ENCODE assay signal across 1 cellular context in the genomic region with DNA sequence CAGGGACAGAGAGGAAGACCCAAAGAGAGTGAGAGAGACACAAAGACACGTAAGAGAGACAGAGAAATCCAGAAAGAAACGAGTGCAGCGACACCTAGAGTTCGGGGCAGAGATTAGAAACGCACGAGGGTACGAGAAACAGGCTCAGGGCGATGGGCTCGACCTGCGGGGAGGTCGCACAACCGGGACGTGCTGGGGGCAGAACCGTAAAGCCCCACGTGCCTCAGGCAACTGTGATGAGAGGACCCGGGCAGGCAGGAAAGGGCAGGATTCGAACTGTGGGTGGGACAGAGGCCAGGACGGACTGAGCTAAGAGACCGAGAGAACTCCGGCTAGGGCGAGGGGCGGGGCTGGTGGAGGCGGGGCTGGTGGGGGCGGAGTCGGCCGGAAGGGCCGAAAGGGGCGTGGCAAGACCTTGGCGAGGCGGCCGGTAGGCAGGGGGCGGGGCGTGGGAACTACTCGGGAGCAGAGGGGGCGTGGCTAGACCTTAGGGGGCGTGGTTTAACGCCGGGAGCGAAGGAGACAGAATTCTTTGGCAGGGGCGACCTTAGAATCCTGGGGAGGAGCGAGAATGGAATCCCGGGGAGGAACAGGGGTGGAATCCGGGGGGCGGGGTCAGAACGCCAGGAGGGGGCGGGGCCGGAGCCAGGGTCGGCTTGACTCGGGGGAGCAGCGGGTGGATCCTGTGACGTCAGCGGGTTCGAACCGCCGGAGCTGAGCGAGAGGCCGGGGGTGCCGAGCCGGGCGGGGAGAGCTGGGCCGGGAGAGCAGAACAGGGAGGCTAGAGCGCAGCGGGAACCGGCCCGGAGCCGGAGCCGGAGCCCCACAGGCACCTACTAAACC.
TF ChIP-seq lines count a peak whose summit lies in the region.

NECTIN2 (plus strand) TSS at position 686 of the 843 bp plus-strand sequence. CDS start 229 bp downstream, outside the sequence.

TF ChIP-seq in HepG2, 621 proteins besides CTCF, POLR2A, EP300 and RAD21 (continued from another document and continues in another):
- TF ChIP-seq THAP7 (CRISPR knock-in tag; IDR thresholded peaks at IDR 0.05) (no peak), ZXDC (CRISPR knock-in tag; IDR thresholded peaks at IDR 0.05) (no peak), ZMYM3 (CRISPR knock-in tag; IDR thresholded peaks at IDR 0.05) (peak; percentile 79), GTF2F1 (IDR thresholded peaks at IDR 0.05; ENCODE audit: low read length) (no peak), MED13 (CRISPR knock-in tag; IDR thresholded peaks at IDR 0.05) (no peak), MNT (IDR thresholded peaks at IDR 0.05) (peak; percentile 69), PHF20 (CRISPR knock-in tag; IDR thresholded peaks at IDR 0.05) (no peak), ZNF12 (CRISPR knock-in tag; IDR thresholded peaks at IDR 0.05) (no peak), ZNF792 (CRISPR knock-in tag; IDR thresholded peaks at IDR 0.05) (no peak), CBFB (CRISPR knock-in tag; IDR thresholded peaks at IDR 0.05) (no peak), ZBTB20 (CRISPR knock-in tag; IDR thresholded peaks at IDR 0.05; ENCODE audit: borderline replicate concordance, low read depth) (no peak), CEBPG (CRISPR knock-in tag; IDR thresholded peaks at IDR 0.05) (no peak), MATR3 (CRISPR knock-in tag; IDR thresholded peaks at IDR 0.05) (no peak), ZMYM2 (CRISPR knock-in tag; IDR thresholded peaks at IDR 0.05) (peak; percentile 89), ZNF446 (CRISPR knock-in tag; IDR thresholded peaks at IDR 0.05) (no peak), RFXANK (CRISPR knock-in tag; IDR thresholded peaks at IDR 0.05) (no peak), ZNF256 (CRISPR knock-in tag; conservative IDR thresholded peaks at IDR 0.05) (no peak), ZNF468 (CRISPR knock-in tag; IDR thresholded peaks at IDR 0.05) (no peak), ZNF670 (CRISPR knock-in tag; IDR thresholded peaks at IDR 0.05; ENCODE audit: borderline replicate concordance) (no peak), PHF8 (CRISPR knock-in tag; IDR thresholded peaks at IDR 0.05) (0 out of 2 replicates have a peak, but pooled peaks have one; percentile 44), ZNF225 (CRISPR knock-in tag; IDR thresholded peaks at IDR 0.05) (no peak), GPBP1L1 (CRISPR knock-in tag; IDR thresholded peaks at IDR 0.05) (no peak), NCOA2 (CRISPR knock-in tag; IDR thresholded peaks at IDR 0.05) (0 out of 2 replicates have a peak, but pooled peaks have one; percentile 11), ELF4 (CRISPR knock-in tag; IDR thresholded peaks at IDR 0.05; ENCODE audit: borderline replicate concordance) (no peak), ZFP1 (CRISPR knock-in tag; IDR thresholded peaks at IDR 0.05) (no peak), MBD4 (IDR thresholded peaks at IDR 0.05; ENCODE audit: borderline replicate concordance, low read length) (no peak), HHEX (CRISPR knock-in tag; IDR thresholded peaks at IDR 0.05) (no peak), ZNF17 (CRISPR knock-in tag; IDR thresholded peaks at IDR 0.05) (no peak), HIVEP1 (CRISPR knock-in tag; IDR thresholded peaks at IDR 0.05) (peak; percentile 73; the same call in 1 of the 2 replicates), POLR2AphosphoS2 (IDR thresholded peaks at IDR 0.05; ENCODE audit: low read depth, low read length) (no peak), ZNF576 (CRISPR knock-in tag; IDR thresholded peaks at IDR 0.05) (no peak), YEATS2 (CRISPR knock-in tag; IDR thresholded peaks at IDR 0.05; ENCODE audit: borderline replicate concordance) (no peak), ZSCAN21 (CRISPR knock-in tag; IDR thresholded peaks at IDR 0.05; ENCODE audit: borderline replicate concordance) (peak; percentile 79), SP140L (CRISPR knock-in tag; IDR thresholded peaks at IDR 0.05; ENCODE audit: borderline replicate concordance) (no peak), IKZF1 (IDR thresholded peaks at IDR 0.05) (no peak)
- TF ChIP-seq, protein P1, sequence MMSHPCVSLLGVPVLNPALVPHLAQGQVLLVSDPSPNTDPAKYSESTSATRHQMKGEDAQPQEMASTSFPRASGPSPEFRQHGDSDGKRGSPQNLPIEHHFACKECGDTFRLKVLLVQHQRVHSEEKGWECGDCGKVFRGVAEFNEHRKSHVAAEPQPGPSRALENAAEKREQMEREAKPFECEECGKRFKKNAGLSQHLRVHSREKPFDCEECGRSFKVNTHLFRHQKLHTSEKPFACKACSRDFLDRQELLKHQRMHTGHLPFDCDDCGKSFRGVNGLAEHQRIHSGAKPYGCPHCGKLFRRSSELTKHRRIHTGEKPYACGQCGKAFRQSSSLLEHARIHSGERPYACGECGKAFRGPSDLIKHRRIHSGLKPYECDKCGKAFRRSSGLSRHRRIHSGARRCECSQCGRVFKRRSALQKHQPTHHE (CRISPR knock-in tag; IDR thresholded peaks at IDR 0.05; ENCODE audit: borderline replicate concordance), result no peak
- TF ChIP-seq, protein P2, sequence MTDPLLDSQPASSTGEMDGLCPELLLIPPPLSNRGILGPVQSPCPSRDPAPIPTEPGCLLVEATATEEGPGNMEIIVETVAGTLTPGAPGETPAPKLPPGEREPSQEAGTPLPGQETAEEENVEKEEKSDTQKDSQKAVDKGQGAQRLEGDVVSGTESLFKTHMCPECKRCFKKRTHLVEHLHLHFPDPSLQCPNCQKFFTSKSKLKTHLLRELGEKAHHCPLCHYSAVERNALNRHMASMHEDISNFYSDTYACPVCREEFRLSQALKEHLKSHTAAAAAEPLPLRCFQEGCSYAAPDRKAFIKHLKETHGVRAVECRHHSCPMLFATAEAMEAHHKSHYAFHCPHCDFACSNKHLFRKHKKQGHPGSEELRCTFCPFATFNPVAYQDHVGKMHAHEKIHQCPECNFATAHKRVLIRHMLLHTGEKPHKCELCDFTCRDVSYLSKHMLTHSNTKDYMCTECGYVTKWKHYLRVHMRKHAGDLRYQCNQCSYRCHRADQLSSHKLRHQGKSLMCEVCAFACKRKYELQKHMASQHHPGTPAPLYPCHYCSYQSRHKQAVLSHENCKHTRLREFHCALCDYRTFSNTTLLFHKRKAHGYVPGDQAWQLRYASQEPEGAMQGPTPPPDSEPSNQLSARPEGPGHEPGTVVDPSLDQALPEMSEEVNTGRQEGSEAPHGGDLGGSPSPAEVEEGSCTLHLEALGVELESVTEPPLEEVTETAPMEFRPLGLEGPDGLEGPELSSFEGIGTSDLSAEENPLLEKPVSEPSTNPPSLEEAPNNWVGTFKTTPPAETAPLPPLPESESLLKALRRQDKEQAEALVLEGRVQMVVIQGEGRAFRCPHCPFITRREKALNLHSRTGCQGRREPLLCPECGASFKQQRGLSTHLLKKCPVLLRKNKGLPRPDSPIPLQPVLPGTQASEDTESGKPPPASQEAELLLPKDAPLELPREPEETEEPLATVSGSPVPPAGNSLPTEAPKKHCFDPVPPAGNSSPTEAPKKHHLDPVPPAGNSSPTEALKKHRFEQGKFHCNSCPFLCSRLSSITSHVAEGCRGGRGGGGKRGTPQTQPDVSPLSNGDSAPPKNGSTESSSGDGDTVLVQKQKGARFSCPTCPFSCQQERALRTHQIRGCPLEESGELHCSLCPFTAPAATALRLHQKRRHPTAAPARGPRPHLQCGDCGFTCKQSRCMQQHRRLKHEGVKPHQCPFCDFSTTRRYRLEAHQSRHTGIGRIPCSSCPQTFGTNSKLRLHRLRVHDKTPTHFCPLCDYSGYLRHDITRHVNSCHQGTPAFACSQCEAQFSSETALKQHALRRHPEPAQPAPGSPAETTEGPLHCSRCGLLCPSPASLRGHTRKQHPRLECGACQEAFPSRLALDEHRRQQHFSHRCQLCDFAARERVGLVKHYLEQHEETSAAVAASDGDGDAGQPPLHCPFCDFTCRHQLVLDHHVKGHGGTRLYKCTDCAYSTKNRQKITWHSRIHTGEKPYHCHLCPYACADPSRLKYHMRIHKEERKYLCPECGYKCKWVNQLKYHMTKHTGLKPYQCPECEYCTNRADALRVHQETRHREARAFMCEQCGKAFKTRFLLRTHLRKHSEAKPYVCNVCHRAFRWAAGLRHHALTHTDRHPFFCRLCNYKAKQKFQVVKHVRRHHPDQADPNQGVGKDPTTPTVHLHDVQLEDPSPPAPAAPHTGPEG (CRISPR knock-in tag; IDR thresholded peaks at IDR 0.05), result no peak
- TF ChIP-seq, protein P3, sequence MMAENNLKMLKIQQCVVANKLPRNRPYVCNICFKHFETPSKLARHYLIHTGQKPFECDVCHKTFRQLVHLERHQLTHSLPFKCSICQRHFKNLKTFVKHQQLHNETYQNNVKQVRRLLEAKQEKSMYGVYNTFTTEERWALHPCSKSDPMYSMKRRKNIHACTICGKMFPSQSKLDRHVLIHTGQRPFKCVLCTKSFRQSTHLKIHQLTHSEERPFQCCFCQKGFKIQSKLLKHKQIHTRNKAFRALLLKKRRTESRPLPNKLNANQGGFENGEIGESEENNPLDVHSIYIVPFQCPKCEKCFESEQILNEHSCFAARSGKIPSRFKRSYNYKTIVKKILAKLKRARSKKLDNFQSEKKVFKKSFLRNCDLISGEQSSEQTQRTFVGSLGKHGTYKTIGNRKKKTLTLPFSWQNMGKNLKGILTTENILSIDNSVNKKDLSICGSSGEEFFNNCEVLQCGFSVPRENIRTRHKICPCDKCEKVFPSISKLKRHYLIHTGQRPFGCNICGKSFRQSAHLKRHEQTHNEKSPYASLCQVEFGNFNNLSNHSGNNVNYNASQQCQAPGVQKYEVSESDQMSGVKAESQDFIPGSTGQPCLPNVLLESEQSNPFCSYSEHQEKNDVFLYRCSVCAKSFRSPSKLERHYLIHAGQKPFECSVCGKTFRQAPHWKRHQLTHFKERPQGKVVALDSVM (CRISPR knock-in tag; IDR thresholded peaks at IDR 0.05), result peak; percentile 98
- TF ChIP-seq, protein P4, sequence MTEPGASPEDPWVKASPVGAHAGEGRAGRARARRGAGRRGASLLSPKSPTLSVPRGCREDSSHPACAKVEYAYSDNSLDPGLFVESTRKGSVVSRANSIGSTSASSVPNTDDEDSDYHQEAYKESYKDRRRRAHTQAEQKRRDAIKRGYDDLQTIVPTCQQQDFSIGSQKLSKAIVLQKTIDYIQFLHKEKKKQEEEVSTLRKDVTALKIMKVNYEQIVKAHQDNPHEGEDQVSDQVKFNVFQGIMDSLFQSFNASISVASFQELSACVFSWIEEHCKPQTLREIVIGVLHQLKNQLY (CRISPR knock-in tag; IDR thresholded peaks at IDR 0.05), result 0 out of 2 replicates have a peak, but pooled peaks have one; percentile 33
